Comparison of ENCODE assay signal across 8 cellular contexts in the genomic region with DNA sequence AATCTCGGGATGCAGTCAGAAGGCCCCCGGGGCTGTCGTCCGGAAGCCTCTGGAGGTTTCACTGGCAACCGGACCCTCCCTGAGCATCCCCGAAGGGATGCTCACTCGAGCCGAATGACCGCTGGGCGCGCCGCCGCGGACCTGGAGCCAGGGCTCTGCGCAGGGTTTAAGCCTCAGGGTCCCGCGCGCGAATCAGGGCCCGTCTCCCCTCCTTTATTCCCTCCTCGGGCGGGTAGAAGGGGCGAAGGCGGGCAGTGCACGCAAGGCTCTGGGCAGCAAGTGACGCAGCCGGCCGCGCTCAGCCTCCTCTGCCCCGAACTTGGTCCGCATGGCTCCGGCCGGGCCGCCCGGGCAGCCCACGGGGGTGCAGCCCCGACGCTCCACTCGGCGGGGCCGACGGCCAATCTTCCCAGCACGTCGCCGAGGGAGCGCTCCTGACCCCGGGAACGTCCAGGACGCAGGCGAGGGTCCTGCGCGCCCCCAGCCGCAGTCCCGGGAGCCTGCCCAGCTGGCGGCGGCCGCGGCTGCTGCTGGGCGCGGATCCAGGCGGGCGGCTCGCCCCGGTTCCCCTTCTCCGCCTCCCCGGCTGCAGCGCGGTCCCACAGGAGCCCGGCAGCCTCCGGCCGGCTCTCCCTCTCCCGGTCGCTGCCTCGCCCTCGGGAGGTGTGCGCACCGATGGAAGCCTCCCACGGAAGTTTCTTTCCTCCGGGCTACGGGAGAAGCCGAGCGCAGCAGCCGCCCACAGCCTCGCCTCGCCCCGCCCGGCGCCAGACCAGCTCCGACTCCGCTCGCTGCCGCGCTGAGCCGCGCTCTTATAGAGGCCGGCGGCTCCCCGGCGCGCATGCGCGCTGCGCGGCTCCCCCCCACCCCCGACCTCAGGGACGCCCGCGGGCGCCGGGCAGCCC. TPM values are rescaled to one million over a fixed set of nuclear protein-coding genes. Genes with fewer than 3 reads are reported as not detected.
A peak's percentile ranks its signal among the peaks of the same experiment; 100 is the strongest.
DNase-seq lines count a peak whose midpoint lies in the region; ATAC-seq and TF ChIP-seq lines count a peak whose summit lies in the region.

SHISA2 (minus strand) TSS at position 786 of the 905 bp plus-strand sequence. CDS start 1,041 bp downstream, outside the sequence.

- peak within 1 kb of the TSS; percentile 98 for H3K4me3 Mint-ChIP-seq in nephron progenitor cell

- H3K27ac ChIP-seq in HEK293 (ENCODE audit: extremely low read depth, low read depth, low read length) (peak within 1 kb of the TSS; percentile 71; the same call in 1 of the 2 replicates), urinary bladder (ENCODE audit: low read depth) (no peak within 1 kb of the TSS)

- H3K9me3 Mint-ChIP-seq in nephron progenitor cell, result no peaks in the 10 kb centered on the region

- peaks cover 27% of the 10 kb centered on the region for H3K36me3 Mint-ChIP-seq in nephron progenitor cell (ENCODE audit: low read depth)

- POLR2A ChIA-PET in HEK293 (lab: Yijun Ruan, JAX), result interaction anchor here (0.6 to 1.6 kb wide), 3 partner anchors 15 to 445 kb away, joined by 4 to 7 read pairs (median 5); no protein-coding TSS in a partner anchor

- no peaks in the 10 kb centered on the region for H3K4me1 ChIP-seq in HEK293 (ENCODE audit: control insufficient read depth, insufficient read depth, low read length)
- H3K4me1 ChIP-seq in urinary bladder (ENCODE audit: insufficient read depth), result no peaks in the 10 kb centered on the region

- H3K27ac Mint-ChIP-seq in nephron progenitor cell, result no peak within 1 kb of the TSS

- H3K4me1 Mint-ChIP-seq in nephron progenitor cell, result peaks cover 30% of the 10 kb centered on the region

- H3K27me3 Mint-ChIP-seq in nephron progenitor cell (ENCODE audit: low read depth, poor library complexity), result peaks cover 55% of the 10 kb centered on the region

- ATAC-seq in HG03469 (IDR thresholded peaks at IDR 0.05; ENCODE audit: unreplicated experiment), result no peak
- ATAC-seq in HG03108 (IDR thresholded peaks at IDR 0.05; ENCODE audit: unreplicated experiment), result no peak

- H3K4me3 ChIP-seq in HEK293 (ENCODE audit: low read depth, low read length) (peak within 1 kb of the TSS; percentile 46), fibroblast of villous mesenchyme (ENCODE audit: low read depth, low read length) (peak within 1 kb of the TSS; percentile 40), urinary bladder (ENCODE audit: low read depth, low read length) (peak within 1 kb of the TSS; percentile 50)

- CTCF ChIA-PET in HEK293 (lab: Yijun Ruan, JAX), result no interaction called here

- DNase-seq in NCI-H510A treated with DMSO at 0.1 percent for 48 hours (lab: John Stamatoyannopoulos, UW) (peak; percentile 9), activated gamma-delta T cell (lab: John Stamatoyannopoulos, UW) (peak; percentile 14), fibroblast of villous mesenchyme (ENCODE audit: low read depth) (peak; percentile 12), nephron progenitor cell (peak; percentile 69)

- H3K9me3 ChIP-seq in HEK293 (ENCODE audit: control insufficient read depth, insufficient read depth, low read depth, low read length), result no peaks in the 10 kb centered on the region

- H3K36me3 ChIP-seq in HEK293 (ENCODE audit: control insufficient read depth in 2 of 2, insufficient read depth in 1 of 2, low read length in 2 of 2) (peaks cover 0 to 11% of the 10 kb centered on the region in 2 experiments; a peak in 1 of 3 replicates), urinary bladder (ENCODE audit: insufficient read depth) (no peaks in the 10 kb centered on the region)

- TF ChIP-seq CTCF in HEK293 (tag by site-specific recombination; IDR thresholded peaks at IDR 0.05), result no peak
- TF ChIP-seq CTCF in fibroblast of villous mesenchyme (IDR thresholded peaks at IDR 0.05; ENCODE audit: insufficient read depth, low read depth, low read length), result no peak
- TF ChIP-seq CTCF in nephron progenitor cell (IDR thresholded peaks at IDR 0.05), result no peak

- WGBS in urinary bladder, result under 1% methylated on average over 109 of the region's 110 CpGs

TF ChIP-seq in HEK293, 187 proteins besides CTCF, POLR2A, EP300 and RAD21 (continues in another document):
- TF ChIP-seq ZNF701 (tag by site-specific recombination; IDR thresholded peaks at IDR 0.05), result no peak
- no peak for TF ChIP-seq ZNF112 (tag by site-specific recombination; IDR thresholded peaks at IDR 0.05)
- no peak for TF ChIP-seq ZNF133 (tag by site-specific recombination; IDR thresholded peaks at IDR 0.05)
- no peak for TF ChIP-seq ZNF473 (tag by site-specific recombination; IDR thresholded peaks at IDR 0.05)
- no peak for TF ChIP-seq TRIM28 (IDR thresholded peaks at IDR 0.05; ENCODE audit: borderline replicate concordance, low read length)
- TF ChIP-seq ZNF366 (tag by site-specific recombination; conservative IDR thresholded peaks at IDR 0.05), result no peak
- TF ChIP-seq ZNF302 (tag by site-specific recombination; IDR thresholded peaks at IDR 0.05; ENCODE audit: low read depth), result no peak
- TF ChIP-seq ZNF391 (tag by site-specific recombination; IDR thresholded peaks at IDR 0.05; ENCODE audit: borderline replicate concordance, low read depth), result no peak
- TF ChIP-seq ZNF155 (tag by site-specific recombination; IDR thresholded peaks at IDR 0.05), result no peak
- TF ChIP-seq MZF1 (tag by site-specific recombination; IDR thresholded peaks at IDR 0.05; ENCODE audit: borderline replicate concordance), result no peak
- no peak for TF ChIP-seq ZNF426 (tag by site-specific recombination; IDR thresholded peaks at IDR 0.05)
- TF ChIP-seq, protein P1, sequence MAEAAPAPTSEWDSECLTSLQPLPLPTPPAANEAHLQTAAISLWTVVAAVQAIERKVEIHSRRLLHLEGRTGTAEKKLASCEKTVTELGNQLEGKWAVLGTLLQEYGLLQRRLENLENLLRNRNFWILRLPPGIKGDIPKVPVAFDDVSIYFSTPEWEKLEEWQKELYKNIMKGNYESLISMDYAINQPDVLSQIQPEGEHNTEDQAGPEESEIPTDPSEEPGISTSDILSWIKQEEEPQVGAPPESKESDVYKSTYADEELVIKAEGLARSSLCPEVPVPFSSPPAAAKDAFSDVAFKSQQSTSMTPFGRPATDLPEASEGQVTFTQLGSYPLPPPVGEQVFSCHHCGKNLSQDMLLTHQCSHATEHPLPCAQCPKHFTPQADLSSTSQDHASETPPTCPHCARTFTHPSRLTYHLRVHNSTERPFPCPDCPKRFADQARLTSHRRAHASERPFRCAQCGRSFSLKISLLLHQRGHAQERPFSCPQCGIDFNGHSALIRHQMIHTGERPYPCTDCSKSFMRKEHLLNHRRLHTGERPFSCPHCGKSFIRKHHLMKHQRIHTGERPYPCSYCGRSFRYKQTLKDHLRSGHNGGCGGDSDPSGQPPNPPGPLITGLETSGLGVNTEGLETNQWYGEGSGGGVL (tag by site-specific recombination; IDR thresholded peaks at IDR 0.05), result no peak
- no peak for TF ChIP-seq ZNF146 (tag by site-specific recombination; IDR thresholded peaks at IDR 0.05)
- TF ChIP-seq, protein P2, sequence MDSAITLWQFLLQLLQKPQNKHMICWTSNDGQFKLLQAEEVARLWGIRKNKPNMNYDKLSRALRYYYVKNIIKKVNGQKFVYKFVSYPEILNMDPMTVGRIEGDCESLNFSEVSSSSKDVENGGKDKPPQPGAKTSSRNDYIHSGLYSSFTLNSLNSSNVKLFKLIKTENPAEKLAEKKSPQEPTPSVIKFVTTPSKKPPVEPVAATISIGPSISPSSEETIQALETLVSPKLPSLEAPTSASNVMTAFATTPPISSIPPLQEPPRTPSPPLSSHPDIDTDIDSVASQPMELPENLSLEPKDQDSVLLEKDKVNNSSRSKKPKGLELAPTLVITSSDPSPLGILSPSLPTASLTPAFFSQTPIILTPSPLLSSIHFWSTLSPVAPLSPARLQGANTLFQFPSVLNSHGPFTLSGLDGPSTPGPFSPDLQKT (IDR thresholded peaks at IDR 0.05; ENCODE audit: borderline replicate concordance, low read depth, low read length), result no peak
- no peak for TF ChIP-seq SETDB1 (IDR thresholded peaks at IDR 0.05; ENCODE audit: insufficient read length, low read length)
- TF ChIP-seq ZFP37 (tag by site-specific recombination; IDR thresholded peaks at IDR 0.05), result 0 out of 2 replicates have a peak, but pooled peaks have one; percentile 12
- 0 out of 2 replicates have a peak, but pooled peaks have one; percentile 43 for TF ChIP-seq ZNF561 (tag by site-specific recombination; IDR thresholded peaks at IDR 0.05; ENCODE audit: borderline replicate concordance)
- TF ChIP-seq IKZF3 (tag by site-specific recombination; IDR thresholded peaks at IDR 0.05), result peak; percentile 56
- TF ChIP-seq ZSCAN18 (tag by site-specific recombination; IDR thresholded peaks at IDR 0.05), result no peak
- TF ChIP-seq GLIS1 (tag by site-specific recombination; IDR thresholded peaks at IDR 0.05), result peak; percentile 11
- no peak for TF ChIP-seq ZSCAN16 (tag by site-specific recombination; IDR thresholded peaks at IDR 0.05)
- TF ChIP-seq SALL2 (tag by site-specific recombination; IDR thresholded peaks at IDR 0.05; ENCODE audit: borderline replicate concordance), result no peak
- no peak for TF ChIP-seq ZNF558 (tag by site-specific recombination; IDR thresholded peaks at IDR 0.05)

RNA-seq across cellular contexts. Expression of gene SHISA2, which starts in this region (rescaled TPM):
- total RNA-seq in fibroblast of villous mesenchyme, result 0.32 TPM in 1 of 2 replicates, not detected in the other
- total RNA-seq in urinary bladder, result 8.8 TPM
- polyA plus RNA-seq in urinary bladder, result 0.28 TPM

Comparison
In these comparisons a context has a peak if more than half of its experiments do, and no peak if none do; other contexts are left out.
1. Peak in DNase-seq and H3K4me3 ChIP-seq in fibroblast of villous mesenchyme; RNA of the gene not detected or under 1 TPM.
2. DNase-seq: peak in every context shown above with its lines; median percentile 69 in nephron progenitor cell; 14 in activated gamma-delta T cell; 12 in fibroblast of villous mesenchyme; 9 in NCI-H510A treated with DMSO at 0.1 percent for 48 hours.